1 cellular context compared by ENCODE assay signal in genomic region chr20:63821824-63822223, GRCh38.
TF ChIP-seq lines count a peak whose summit lies in the region.

No MANE protein-coding gene starts in this region.

TF ChIP-seq in GM12878, 131 proteins besides CTCF, POLR2A, EP300 and RAD21 (continued from another document):
- TF ChIP-seq POLR2AphosphoS2 (IDR thresholded peaks at IDR 0.05; ENCODE audit: low read depth, low read length) (no peak), NR2C2 (IDR thresholded peaks at IDR 0.05; ENCODE audit: borderline replicate concordance, control insufficient read depth, insufficient read length, low read depth) (no peak), WRNIP1 (IDR thresholded peaks at IDR 0.05; ENCODE audit: borderline replicate concordance, low read depth, low read length) (no peak), ZBTB33 (IDR thresholded peaks at IDR 0.05) (no peak), SREBF2 (IDR thresholded peaks at IDR 0.05; ENCODE audit: low read length) (no peak), SMC3 (IDR thresholded peaks at IDR 0.05; ENCODE audit: borderline replicate concordance, low read length) (no peak), ZNF24 (IDR thresholded peaks at IDR 0.05) (no peak), CBFB (IDR thresholded peaks at IDR 0.05; ENCODE audit: low read depth) (no peak), TBL1XR1 (IDR thresholded peaks at IDR 0.05; ENCODE audit: low read depth, low read length) (no peak), SPI1 (IDR thresholded peaks at IDR 0.05; ENCODE audit: borderline replicate concordance, insufficient read depth, low read depth, low read length) (no peak), BRCA1 (IDR thresholded peaks at IDR 0.05; ENCODE audit: low read depth, low read length) (no peak)
TF ChIP-seq in GM12878: peak in this region for 0.
